In the genomic region with DNA sequence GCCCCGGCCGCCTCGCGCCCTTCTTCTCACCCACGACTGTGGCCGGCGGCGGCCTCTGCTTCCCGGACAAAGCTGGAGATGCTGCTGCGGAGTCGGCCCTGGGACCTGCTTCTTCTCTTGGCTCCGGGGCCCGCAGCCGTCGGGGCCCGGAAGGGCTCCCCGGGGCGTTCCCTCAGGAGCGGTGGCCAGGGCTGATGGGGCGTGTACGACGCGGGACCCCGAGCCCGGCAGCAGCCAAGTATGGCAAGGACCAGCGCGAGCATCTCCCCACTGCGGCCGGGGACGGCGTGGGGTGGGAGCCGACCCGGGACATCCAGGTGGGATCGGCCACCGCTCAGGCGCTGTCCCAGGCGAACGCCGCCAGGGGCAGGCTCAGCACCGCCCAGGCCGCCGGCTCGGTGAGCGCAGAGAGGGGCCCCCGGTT, we compare ENCODE assay signal across 10 cellular contexts. TPM values are rescaled to one million over a fixed set of nuclear protein-coding genes. Genes with fewer than 3 reads are reported as not detected.
A peak's percentile ranks its signal among the peaks of the same experiment; 100 is the strongest.
DNase-seq lines count a peak whose midpoint lies in the region; ATAC-seq and TF ChIP-seq lines count a peak whose summit lies in the region.
"Had no signal": no experiment of that assay in that cellular context is flagged by ENCODE, and none has a peak within 500 bp of the region (broad histone marks: within the 10 kb centered on the region; RNA-seq: fewer than 3 reads in every experiment).

No MANE protein-coding gene starts in this region.

- H3K4me1 ChIP-seq in cardiac muscle cell (ENCODE audit: low read depth) (no peaks in the 10 kb centered on the region), ovary (ENCODE audit: insufficient read depth) (peaks cover 8% of the 10 kb centered on the region)

- peak overlapping the region; percentile 77 for H3K4me3 Mint-ChIP-seq in T-helper 17 cell

- no peak for TF ChIP-seq POLR2A in ovary (IDR thresholded peaks at IDR 0.05)

- CTCF ChIA-PET in BJ (lab: Yijun Ruan, JAX) = no interaction called here

- no peak overlapping the region for H3K27ac ChIP-seq in cardiac muscle cell
- H3K27ac ChIP-seq in ovary = no peak overlapping the region

- H3K27me3 ChIP-seq in BJ (ENCODE audit: control insufficient read depth, insufficient read depth, low read length) = peaks cover 18% of the 10 kb centered on the region
- peaks cover 70% of the 10 kb centered on the region for H3K27me3 ChIP-seq in cardiac muscle cell
- H3K27me3 ChIP-seq in ovary = no peaks in the 10 kb centered on the region

- H3K9me3 ChIP-seq in T-helper 17 cell (ENCODE audit: control insufficient read depth, low read length, poor library complexity, severe bottlenecking) = no peaks in the 10 kb centered on the region
- H3K9me3 ChIP-seq in cardiac muscle cell (ENCODE audit: low read depth) = no peaks in the 10 kb centered on the region
- no peaks in the 10 kb centered on the region for H3K9me3 ChIP-seq in ovary

- intact Hi-C loops in ovary (cut with DNase I) = loop anchor here in 1 of 4 donors (10.0 kb wide), 1 partner anchor 350 kb away; no protein-coding TSS in a partner anchor

- DNase-seq in BJ (ENCODE audit: low read depth) = no peak
- no peak for DNase-seq in T-helper 17 cell
- peak in 1 of 2 donors; percentile 2 for DNase-seq in cardiac muscle cell (ENCODE audit: low read depth in 1 of 2, low spot score in 1 of 2)
- no peak for DNase-seq in ovary
- no peak for DNase-seq in NCI-H510A treated with DMSO at 0.1 percent for 48 hours (lab: John Stamatoyannopoulos, UW)
- DNase-seq in stimulated activated CD4-positive, alpha-beta T cell treated with anti-CD3 and anti-CD28 coated beads, Interleukin-4, amount 100 ng/mL, for 4 hours = no peak
- DNase-seq: GOT3, MM.1S had no signal

- TF ChIP-seq CTCF in BJ (IDR thresholded peaks at IDR 0.05; ENCODE audit: insufficient read depth, low read depth, low read length) (peak; percentile 13; the same call in 1 of the 2 replicates), cardiac muscle cell (IDR thresholded peaks at IDR 0.05; ENCODE audit: low read depth, low read length) (peak; percentile 9), ovary (IDR thresholded peaks at IDR 0.05) (no peak)

- no peak for TF ChIP-seq EP300 in ovary (IDR thresholded peaks at IDR 0.05)

- WGBS in ovary, 3 donors = 2 to 3% (median 2%) methylated on average over 41 to 45 of the region's 45 CpGs

- peaks cover 7% of the 10 kb centered on the region for H3K4me1 Mint-ChIP-seq in T-helper 17 cell

- no peak overlapping the region; the same call in 1 of the 2 replicates for H3K4me3 ChIP-seq in BJ (ENCODE audit: low read depth, low read length)
- peak overlapping the region; percentile 40 for H3K4me3 ChIP-seq in cardiac muscle cell
- peak overlapping the region; percentile 54 for H3K4me3 ChIP-seq in ovary

- peaks cover 3% of the 10 kb centered on the region for H3K36me3 Mint-ChIP-seq in T-helper 17 cell (ENCODE audit: low read depth)

- H3K36me3 ChIP-seq in BJ (ENCODE audit: control insufficient read depth, insufficient read depth, low read length) (no peaks in the 10 kb centered on the region), cardiac muscle cell (no peaks in the 10 kb centered on the region), ovary (no peaks in the 10 kb centered on the region)

- peaks cover 53% of the 10 kb centered on the region for H3K27me3 Mint-ChIP-seq in T-helper 17 cell

- ATAC-seq in T-helper 17 cell (no peak), GM19351 (IDR thresholded peaks at IDR 0.05; ENCODE audit: unreplicated experiment) (no peak), GM21825 (IDR thresholded peaks at IDR 0.05; ENCODE audit: unreplicated experiment) (no peak)

- POLR2A ChIA-PET in BJ (lab: Charles Lee) = no interaction called here

- no peak overlapping the region for H3K27ac Mint-ChIP-seq in T-helper 17 cell

RNA-seq across cellular contexts. Expression of a gene that starts 27.6 kb away (rescaled TPM):
- polyA plus RNA-seq in BJ (2011; rRNA removed) (2.7 and 5.4 TPM in 2 replicates), cardiac muscle cell (14.8 and 17.2 TPM in 2 replicates), ovary (10 to 100 TPM in 1 of 2 donors, 1 to 10 TPM in 1; 8.4 to 13.3 TPM)
- 4.1 and 5.2 TPM in 2 replicates for polyA minus RNA-seq in BJ (2011; rRNA and poly(A)+ RNA removed)
- total RNA-seq in T-helper 17 cell (10 to 100 TPM; 13.0 to 14.2 TPM), cardiac muscle cell (11.5 and 13.7 TPM in 2 replicates), ovary (10 to 100 TPM; 10.0 to 16.0 (median 14.1) TPM)

Comparison
In these comparisons a context has a peak if more than half of its experiments do, and no peak if none do; other contexts are left out.
1. CTCF ChIP-seq: peak in BJ (single experiment) and cardiac muscle cell (single experiment); none in ovary (0 of 3).